16 cellular contexts compared by ENCODE assay signal in the genomic region with DNA sequence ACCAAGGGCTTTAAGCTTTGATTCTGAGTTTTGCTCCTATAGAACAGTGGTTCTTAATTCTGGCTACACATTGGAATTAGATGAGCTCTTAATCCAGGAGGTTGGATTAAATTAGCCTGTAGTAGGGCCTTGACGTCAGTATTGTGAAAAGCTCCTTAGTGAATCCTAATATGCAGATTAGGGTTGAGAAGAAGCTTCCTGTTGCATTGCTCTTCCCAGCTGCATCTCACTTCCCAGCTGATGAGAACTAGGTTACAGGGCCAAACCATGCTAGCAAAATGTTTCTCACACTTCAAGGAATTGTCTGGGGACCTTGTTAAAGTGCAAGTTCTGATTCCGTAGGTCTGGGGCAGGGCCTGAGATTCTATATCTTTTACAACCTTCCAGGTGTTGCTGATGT.
DNase-seq lines count a peak whose midpoint lies in the region; ATAC-seq, FAIRE-seq and TF ChIP-seq lines count a peak whose summit lies in the region.
"Had no signal": no experiment of that assay in that cellular context is flagged by ENCODE, and none has a peak within 500 bp of the region (broad histone marks: within the 10 kb centered on the region; RNA-seq: fewer than 3 reads in every experiment).

No MANE protein-coding gene starts in this region.

- H3K27me3 Mint-ChIP-seq in brain: peaks cover 4% of the 10 kb centered on the region

- no peak for FAIRE-seq in urothelium cell line (lab: Jason Lieb, UNC)
- FAIRE-seq: K562 had no signal

- intact Hi-C loops in left ventricle myocardium superior (cut with micrococcal nuclease): no loop called here

- H3K27ac Mint-ChIP-seq in brain: peak overlapping the region; percentile 10 to 98 (median 95)
- H3K27ac Mint-ChIP-seq: activated CD4-positive, alpha-beta memory T cell treated with anti-CD3 and anti-CD28 coated beads, Interleukin-2, amount 10 ng/mL, durations not matched to agents 7 days and 5 days; activated T-cell treated with anti-CD3 and anti-CD28 coated beads, Interleukin-2, amount 50 U/mL, for 24 hours; dendritic cell treated with granulocyte-macrophage colony-stimulating factor and Interleukin-4, amounts not matched to agents 40 ng/mL and 50 ng/mL, for 4 days had no signal

- no peak for TF ChIP-seq CTCF in brain (conservative IDR thresholded peaks at IDR 0.05)

- H3K9me3 Mint-ChIP-seq in brain: peaks cover 2 to 19% (median 8%) of the 10 kb centered on the region in 5 experiments
- H3K9me3 Mint-ChIP-seq: activated CD4-positive, alpha-beta memory T cell treated with anti-CD3 and anti-CD28 coated beads, Interleukin-2, amount 10 ng/mL, durations not matched to agents 7 days and 5 days; dendritic cell treated with granulocyte-macrophage colony-stimulating factor and Interleukin-4, amounts not matched to agents 40 ng/mL and 50 ng/mL, for 4 days had no signal

- H3K36me3 Mint-ChIP-seq in brain: no peaks in the 10 kb centered on the region

- DNase-seq in COLO829 (ENCODE audit: low spot score) (peak; percentile 22), left ventricle myocardium superior (no peak), urothelium cell line (ENCODE audit: low spot score) (no peak), kidney tubule cell (ENCODE audit: low spot score) (no peak)
- DNase-seq: activated CD4-positive, alpha-beta memory T cell treated with anti-CD3 and anti-CD28 coated beads, Interleukin-2, amount 10 ng/mL, durations not matched to agents 7 days and 5 days; activated naive CD4-positive, alpha-beta T cell treated with anti-CD3 and anti-CD28 coated beads, Interleukin-2, amount 50 U/mL, for 16 hours; activated T-cell treated with anti-CD3 and anti-CD28 coated beads, Interleukin-2, amount 50 U/mL, for 24 hours; NCI-H2081; NCI-H510A treated with DMSO at 0.1 percent for 48 hours; T-helper 2 cell had no signal

- peak; percentile 40 for ATAC-seq in left ventricle myocardium superior
- no peak for ATAC-seq in HG02981 (IDR thresholded peaks at IDR 0.05; ENCODE audit: unreplicated experiment)
- ATAC-seq in GM21381 (IDR thresholded peaks at IDR 0.05; ENCODE audit: unreplicated experiment): no peak
- ATAC-seq: K562 had no signal

- H3K4me3 ChIP-seq in rectal smooth muscle tissue (ENCODE audit: low read length): no peak overlapping the region
- H3K4me3 ChIP-seq: K562 had no signal

- H3K4me1 Mint-ChIP-seq in brain: peaks cover 35% of the 10 kb centered on the region

- H3K36me3 ChIP-seq in rectal smooth muscle tissue (ENCODE audit: control insufficient read depth, insufficient read depth, low read length): no peaks in the 10 kb centered on the region

- no peaks in the 10 kb centered on the region for H3K27me3 ChIP-seq in rectal smooth muscle tissue (ENCODE audit: control insufficient read depth, insufficient read depth, low read length)

- H3K9ac ChIP-seq in rectal smooth muscle tissue (ENCODE audit: low read length): no peak overlapping the region

- peak overlapping the region in 1 of 5 experiments; percentile 66 for H3K4me3 Mint-ChIP-seq in brain
- H3K4me3 Mint-ChIP-seq: activated CD4-positive, alpha-beta memory T cell treated with anti-CD3 and anti-CD28 coated beads, Interleukin-2, amount 10 ng/mL, durations not matched to agents 7 days and 5 days; activated T-cell treated with anti-CD3 and anti-CD28 coated beads, Interleukin-2, amount 50 U/mL, for 24 hours; dendritic cell treated with granulocyte-macrophage colony-stimulating factor and Interleukin-4, amounts not matched to agents 40 ng/mL and 50 ng/mL, for 4 days had no signal

- no peaks in the 10 kb centered on the region for H3K4me1 ChIP-seq in rectal smooth muscle tissue (ENCODE audit: control insufficient read depth, insufficient read depth, low read length)

- H3K27ac ChIP-seq in rectal smooth muscle tissue (ENCODE audit: low read depth, low read length): peak overlapping the region; percentile 48
